Comparison of ENCODE assay signal across 30 cellular contexts in the genomic region with DNA sequence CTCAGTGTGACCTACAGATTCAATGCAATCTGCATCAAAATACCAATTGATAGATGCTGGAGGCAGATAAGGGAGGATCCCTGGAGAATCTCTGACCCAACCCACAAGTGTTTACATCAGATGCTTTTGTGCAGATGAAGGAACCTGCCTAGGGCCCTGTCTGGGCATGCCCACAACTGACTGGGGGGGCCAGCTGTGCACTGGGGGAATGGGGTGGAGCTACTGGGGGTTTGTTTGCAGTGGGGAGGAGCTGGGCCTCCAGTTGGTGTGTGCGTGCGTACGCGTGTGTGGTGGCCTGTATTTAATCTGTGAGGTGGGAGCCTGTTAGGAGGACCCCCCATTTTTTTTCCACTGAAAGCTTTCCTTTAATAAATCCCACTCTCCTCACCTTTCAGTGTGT.
"Had no signal": no experiment of that assay in that cellular context is flagged by ENCODE, and none has a peak within 500 bp of the region (broad histone marks: within the 10 kb centered on the region; RNA-seq: fewer than 3 reads in every experiment).

No MANE protein-coding gene starts in this region.

- H3K9ac ChIP-seq: KMS-11 had no signal

- FAIRE-seq: bronchial epithelial cell had no signal

- DNase-seq: activated B cell treated with CpG ODN at 0.5 μM for 24 hours; activated CD4-positive, alpha-beta T cell treated with anti-CD3 and anti-CD28 coated beads for 1 hour; activated CD4-positive, alpha-beta T cell treated with anti-CD3 and anti-CD28 coated beads, Interleukin-2, amount 10 ng/mL, durations not matched to agents 24 days and 14 days; activated CD4-positive, alpha-beta T cell treated with anti-CD3 and anti-CD28 coated beads, Interleukin-2, amount 50 U/mL, for 48 hours; activated CD8-positive, alpha-beta memory T cell treated with anti-CD3 and anti-CD28 coated beads for 24 hours; activated effector memory CD4-positive, alpha-beta T cell treated with anti-CD3 and anti-CD28 coated beads, Interleukin-2, amount 50 U/mL, for 16 hours; activated naive CD4-positive, alpha-beta T cell treated with Interleukin-2 at 50 U/mL for 16 hours; activated naive CD8-positive, alpha-beta T cell treated with anti-CD3 and anti-CD28 coated beads, Interleukin-2, amount 50 U/mL, for 24 hours; activated T-cell treated with anti-CD3 and anti-CD28 coated beads, Interleukin-2, amount 50 U/mL, for 4 hours; amniotic stem cell; body of pancreas; central memory CD4-positive, alpha-beta T cell; NCI-H1092 treated with DMSO at 0.1 percent for 48 hours; NCI-H1436; NCI-H187; NCI-H2081; NCI-H2171; NCI-H2227 treated with DMSO at 0.1 percent for 48 hours; NCI-H446 treated with DMSO at 0.1 percent for 48 hours; NCI-H526; NCI-H82; NK-92 treated with Interleukin-12 subunit alpha and Interleukin-12 subunit beta, amount 100 ng/mL, for 24 hours; OCI-M1; RPMI8226 had no signal

- ATAC-seq: activated naive CD4-positive, alpha-beta T cell treated with anti-CD3 and anti-CD28 coated beads, Interleukin-2, amount 50 U/mL, for 72 hours; activated naive CD8-positive, alpha-beta T cell treated with anti-CD3 and anti-CD28 coated beads, Interleukin-2, amount 50 U/mL, for 24 hours; activated T-cell treated with anti-CD3 and anti-CD28 coated beads, Interleukin-2, amount 50 U/mL, for 4 hours; body of pancreas; Panc1; Right ventricle myocardium inferior had no signal

- H3K27ac ChIP-seq: ascending aorta, body of pancreas, KMS-11 had no signal

- H3K36me3 ChIP-seq: ascending aorta had no signal

- H3K9me3 ChIP-seq: ascending aorta, body of pancreas had no signal

- H3K4me2 ChIP-seq: KMS-11 had no signal

- H3K27me3 ChIP-seq: ascending aorta, body of pancreas had no signal

- H3K4me3 ChIP-seq: ascending aorta, body of pancreas had no signal

- H3K4me1 ChIP-seq: ascending aorta, body of pancreas had no signal
